25 cellular contexts compared by ENCODE assay signal in the genomic region with DNA sequence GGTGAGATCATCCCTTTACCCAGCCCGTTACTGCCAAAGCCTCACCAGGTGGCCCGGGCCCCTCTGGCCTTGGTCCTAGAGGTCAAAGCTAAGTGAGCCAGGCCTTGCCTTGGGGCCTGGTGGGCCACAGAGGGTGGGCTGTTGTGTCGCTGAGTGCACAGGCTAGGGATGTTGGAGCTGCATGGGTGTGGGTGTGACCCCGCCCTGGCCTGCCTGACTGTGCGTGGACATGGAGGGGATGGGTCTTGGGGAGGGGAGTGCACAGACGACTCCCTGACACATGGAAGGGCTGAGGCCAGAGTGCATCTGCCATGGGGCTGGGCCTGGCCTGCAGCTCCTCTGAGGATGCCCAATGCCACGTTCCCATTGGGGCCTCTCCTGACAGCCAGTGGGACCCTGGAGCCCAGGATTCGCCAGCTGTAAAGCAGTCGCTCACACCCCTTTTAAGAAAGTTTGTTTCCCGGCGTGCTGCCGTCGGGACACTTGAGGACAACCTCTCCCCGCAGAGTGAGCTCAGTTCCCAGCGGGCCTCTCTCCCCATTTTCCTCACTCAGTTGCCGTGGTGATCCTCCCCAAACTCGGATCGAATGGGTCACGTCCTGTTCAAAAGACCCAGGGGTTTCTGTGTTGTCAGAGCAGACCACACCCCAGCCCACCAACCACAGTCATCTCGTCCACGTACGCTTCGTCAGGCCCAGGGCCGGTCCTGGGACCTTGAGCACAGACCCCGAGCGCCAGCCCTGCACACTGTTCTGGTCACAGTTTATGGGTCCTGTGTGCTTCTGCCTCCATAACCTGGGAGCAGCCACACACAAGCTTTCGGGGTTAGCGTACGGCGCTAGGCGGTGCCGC.
DNase-seq lines count a peak whose midpoint lies in the region; ATAC-seq and TF ChIP-seq lines count a peak whose summit lies in the region.
"Had no signal": no experiment of that assay in that cellular context is flagged by ENCODE, and none has a peak within 500 bp of the region (broad histone marks: within the 10 kb centered on the region; RNA-seq: fewer than 3 reads in every experiment).

No MANE protein-coding gene starts in this region.

- no peaks in the 10 kb centered on the region for H3K9me3 Mint-ChIP-seq in activated naive CD8-positive, alpha-beta T cell treated with anti-CD3 and anti-CD28 coated beads, Interleukin-2, amount 10 ng/mL, durations not matched to agents 7 days and 5 days
- no peaks in the 10 kb centered on the region for H3K9me3 Mint-ChIP-seq in activated naive CD8-positive, alpha-beta T cell treated with anti-CD3 and anti-CD28 coated beads for 36 hours
- H3K9me3 Mint-ChIP-seq in nephron: no peaks in the 10 kb centered on the region
- H3K9me3 Mint-ChIP-seq: CD8-positive, alpha-beta T cell; effector memory CD8-positive, alpha-beta T cell had no signal

- no peak overlapping the region for H3K27ac Mint-ChIP-seq in activated naive CD8-positive, alpha-beta T cell treated with anti-CD3 and anti-CD28 coated beads, Interleukin-2, amount 10 ng/mL, durations not matched to agents 7 days and 5 days
- H3K27ac Mint-ChIP-seq in activated naive CD8-positive, alpha-beta T cell treated with anti-CD3 and anti-CD28 coated beads for 36 hours: no peak overlapping the region
- H3K27ac Mint-ChIP-seq in nephron: peak overlapping the region in 2 of 3 experiments; percentile 35 to 52
- H3K27ac Mint-ChIP-seq: CD8-positive, alpha-beta T cell had no signal

- H3K36me3 ChIP-seq in suprapubic skin: peaks cover 53% of the 10 kb centered on the region
- H3K36me3 ChIP-seq: SJCRH30 had no signal

- peaks cover 19% of the 10 kb centered on the region for H3K4me1 ChIP-seq in suprapubic skin

- 95% methylated on average over 26 of the region's 32 CpGs for WGBS in suprapubic skin

- no peak for TF ChIP-seq EP300 in suprapubic skin (IDR thresholded peaks at IDR 0.05)

- POLR2A ChIA-PET in activated naive CD8-positive, alpha-beta T cell treated with anti-CD3 and anti-CD28 coated beads, Interleukin-2, amount 10 ng/mL, durations not matched to agents 7 days and 5 days (lab: Charles Lee): no interaction called here

- H3K4me3 Mint-ChIP-seq in activated naive CD8-positive, alpha-beta T cell treated with anti-CD3 and anti-CD28 coated beads, Interleukin-2, amount 10 ng/mL, durations not matched to agents 7 days and 5 days: no peak overlapping the region
- H3K4me3 Mint-ChIP-seq in activated naive CD8-positive, alpha-beta T cell treated with anti-CD3 and anti-CD28 coated beads for 36 hours: no peak overlapping the region
- H3K4me3 Mint-ChIP-seq in nephron: no peak overlapping the region
- H3K4me3 Mint-ChIP-seq: CD8-positive, alpha-beta T cell; effector memory CD8-positive, alpha-beta T cell; neural crest cell had no signal

- H3K27me3 Mint-ChIP-seq in activated naive CD8-positive, alpha-beta T cell treated with anti-CD3 and anti-CD28 coated beads, Interleukin-2, amount 10 ng/mL, durations not matched to agents 7 days and 5 days: no peaks in the 10 kb centered on the region
- no peaks in the 10 kb centered on the region for H3K27me3 Mint-ChIP-seq in activated naive CD8-positive, alpha-beta T cell treated with anti-CD3 and anti-CD28 coated beads for 36 hours
- H3K27me3 Mint-ChIP-seq in nephron (ENCODE audit: low read depth): no peaks in the 10 kb centered on the region
- H3K27me3 Mint-ChIP-seq: effector memory CD8-positive, alpha-beta T cell had no signal

- DNase-seq in activated naive CD8-positive, alpha-beta T cell treated with anti-CD3 and anti-CD28 coated beads, Interleukin-2, amount 10 ng/mL, durations not matched to agents 7 days and 5 days: peak; percentile 29
- DNase-seq in activated naive CD8-positive, alpha-beta T cell treated with anti-CD3 and anti-CD28 coated beads for 36 hours: no peak
- DNase-seq in dorsolateral prefrontal cortex (peak in 6 of 10 donors; percentile 1 to 41 (median 25)), suprapubic skin (ENCODE audit: low spot score in 2 of 2) (peak; percentile 52 to 78), NCI-H2029 (lab: John Stamatoyannopoulos, UW) (no peak)
- DNase-seq: activated CD4-positive, alpha-beta T cell treated with anti-CD3 and anti-CD28 coated beads, Interleukin-2, amount 50 U/mL, for 1 hour; activated naive CD4-positive, alpha-beta T cell; CD8-positive, alpha-beta T cell; DMS153; effector memory CD8-positive, alpha-beta T cell; GDM1; MM.1S; NCI-H1694; NCI-H226; NCI-H774; retina; SJCRH30; stimulated activated CD4-positive, alpha-beta T cell treated with anti-CD3 and anti-CD28 coated beads, Interleukin-15, amount 100 ng/mL, for 24 hours had no signal

- TF ChIP-seq POLR2A in suprapubic skin (IDR thresholded peaks at IDR 0.05): no peak

- H3K9me3 ChIP-seq in suprapubic skin: no peaks in the 10 kb centered on the region
- H3K9me3 ChIP-seq: esophagus muscularis mucosa, gastroesophageal sphincter, SJCRH30 had no signal

- peaks cover 10% of the 10 kb centered on the region for H3K36me3 Mint-ChIP-seq in activated naive CD8-positive, alpha-beta T cell treated with anti-CD3 and anti-CD28 coated beads, Interleukin-2, amount 10 ng/mL, durations not matched to agents 7 days and 5 days
- peaks cover 19% of the 10 kb centered on the region for H3K36me3 Mint-ChIP-seq in activated naive CD8-positive, alpha-beta T cell treated with anti-CD3 and anti-CD28 coated beads for 36 hours
- H3K36me3 Mint-ChIP-seq in nephron (ENCODE audit: low read depth): peaks cover 4% of the 10 kb centered on the region

- no peak for ATAC-seq in activated naive CD8-positive, alpha-beta T cell treated with anti-CD3 and anti-CD28 coated beads, Interleukin-2, amount 10 ng/mL, durations not matched to agents 7 days and 5 days (ENCODE audit: low read depth)
- no peak for ATAC-seq in HG02763 (IDR thresholded peaks at IDR 0.05; ENCODE audit: unreplicated experiment)
- no peak for ATAC-seq in HG03097 (IDR thresholded peaks at IDR 0.05; ENCODE audit: low FRiP score, unreplicated experiment)
- ATAC-seq: CD8-positive, alpha-beta T cell; effector memory CD8-positive, alpha-beta T cell; gastroesophageal sphincter had no signal

- intact Hi-C loops in dorsolateral prefrontal cortex (cut with DNase I): no loop called here

- H3K4me1 Mint-ChIP-seq in activated naive CD8-positive, alpha-beta T cell treated with anti-CD3 and anti-CD28 coated beads, Interleukin-2, amount 10 ng/mL, durations not matched to agents 7 days and 5 days: peaks cover 9% of the 10 kb centered on the region
- H3K4me1 Mint-ChIP-seq in activated naive CD8-positive, alpha-beta T cell treated with anti-CD3 and anti-CD28 coated beads for 36 hours: peaks cover 12% of the 10 kb centered on the region
- H3K4me1 Mint-ChIP-seq in nephron: peaks cover 43% of the 10 kb centered on the region

- no peak for TF ChIP-seq CTCF in dorsolateral prefrontal cortex (IDR thresholded peaks at IDR 0.05 in 54 of 56, conservative IDR thresholded peaks at IDR 0.05 in 2 of 56; ENCODE audit: low read depth in 1 of 56, partially characterized antibody in 56 of 56)
- TF ChIP-seq CTCF in nephron (IDR thresholded peaks at IDR 0.05; ENCODE audit: unreplicated experiment in 3 of 3): no peak
- TF ChIP-seq CTCF in suprapubic skin (IDR thresholded peaks at IDR 0.05): no peak

- no peak overlapping the region for H3K4me3 ChIP-seq in dorsolateral prefrontal cortex
- H3K4me3 ChIP-seq in suprapubic skin: no peak overlapping the region
- H3K4me3 ChIP-seq: esophagus muscularis mucosa, gastroesophageal sphincter, SJCRH30 had no signal

- H3K27ac ChIP-seq in dorsolateral prefrontal cortex: no peak overlapping the region
- H3K27ac ChIP-seq in suprapubic skin: no peak overlapping the region
- H3K27ac ChIP-seq: esophagus muscularis mucosa, gastroesophageal sphincter, HL-60, SJCRH30 had no signal

- H3K27me3 ChIP-seq in dorsolateral prefrontal cortex (peaks cover 0 to 5% (median 0%) of the 10 kb centered on the region in 45 donors), suprapubic skin (no peaks in the 10 kb centered on the region)
- H3K27me3 ChIP-seq: esophagus muscularis mucosa, gastroesophageal sphincter, SJCRH30 had no signal

Comparison
In these comparisons a context has a peak if more than half of its experiments do, and no peak if none do; other contexts are left out.
1. DNase-seq: peak in activated naive CD8-positive, alpha-beta T cell treated with anti-CD3 and anti-CD28 coated beads, Interleukin-2, amount 10 ng/mL, durations not matched to agents 7 days and 5 days (single experiment), dorsolateral prefrontal cortex (6 of 10) and suprapubic skin (2 of 2); none in activated naive CD8-positive, alpha-beta T cell treated with anti-CD3 and anti-CD28 coated beads for 36 hours (single experiment) and NCI-H2029 (single experiment).
2. H3K27ac Mint-ChIP-seq: peak in nephron (2 of 3); none in activated naive CD8-positive, alpha-beta T cell treated with anti-CD3 and anti-CD28 coated beads, Interleukin-2, amount 10 ng/mL, durations not matched to agents 7 days and 5 days (single experiment) and activated naive CD8-positive, alpha-beta T cell treated with anti-CD3 and anti-CD28 coated beads for 36 hours (single experiment).